ENCODE assay signal across 25 cellular contexts in the genomic region with DNA sequence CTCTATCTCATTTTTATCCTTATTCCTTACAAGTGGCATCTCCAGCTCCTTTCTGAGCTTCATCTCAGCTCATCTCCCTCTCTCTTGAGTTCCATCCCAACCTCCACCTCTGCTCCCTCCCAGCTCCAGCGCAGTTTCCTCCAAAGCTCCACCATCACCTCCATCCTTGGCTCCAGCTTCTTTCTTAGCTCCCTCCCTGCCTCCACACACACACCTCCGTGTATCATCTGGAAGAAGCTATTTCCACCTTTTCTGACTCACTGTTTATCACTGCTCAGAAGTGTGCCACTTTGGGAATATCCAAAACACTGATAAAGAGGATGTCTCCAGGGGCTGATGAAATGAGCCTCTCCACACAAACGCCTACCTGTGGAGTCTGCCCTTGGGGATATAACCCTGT.
A peak's percentile ranks its signal among the peaks of the same experiment; 100 is the strongest.
DNase-seq lines count a peak whose midpoint lies in the region; ATAC-seq and TF ChIP-seq lines count a peak whose summit lies in the region.
"Had no signal": no experiment of that assay in that cellular context is flagged by ENCODE, and none has a peak within 500 bp of the region (broad histone marks: within the 10 kb centered on the region; RNA-seq: fewer than 3 reads in every experiment).

No MANE protein-coding gene starts in this region.

- H3K27ac ChIP-seq in right atrium auricular region: no peak overlapping the region
- H3K27ac ChIP-seq in adrenal gland: no peak overlapping the region
- H3K27ac ChIP-seq: BLaER1 had no signal

- WGBS in adrenal gland, 4 donors: 66 to 73% (median 70%) methylated on average over 3 of the region's 3 CpGs

- DNase-seq in right atrium auricular region (ENCODE audit: low spot score): peak; percentile 18
- DNase-seq in Right ventricle myocardium inferior (ENCODE audit: missing footprints): no peak
- DNase-seq in islet precursor cell: peak; percentile 12
- peak; percentile 48 for DNase-seq in osteocyte (ENCODE audit: extremely low spot score, unreplicated experiment)
- no peak for DNase-seq in adrenal gland
- no peak for DNase-seq in RPMI8226
- no peak for DNase-seq in stimulated activated naive CD4-positive, alpha-beta T cell (lab: John Stamatoyannopoulos, UW)
- DNase-seq: 8988T; ACHN; BE2C; C1 segment of cervical spinal cord; CD4-positive, alpha-beta memory T cell; CD4-positive, CD25-positive, alpha-beta regulatory T cell; CD8-positive, alpha-beta memory T cell; COR-L47; DMS 273 treated with DMSO at 0.1 percent for 48 hours; DMS153; DMS53; DMS79; DND-41; EL; GDM1 had no signal

- H3K9me3 Mint-ChIP-seq in osteocyte (ENCODE audit: unreplicated experiment): peaks cover 26% of the 10 kb centered on the region

- TF ChIP-seq CTCF in right atrium auricular region (IDR thresholded peaks at IDR 0.05) (no peak), osteocyte (IDR thresholded peaks at IDR 0.05) (no peak), adrenal gland (IDR thresholded peaks at IDR 0.05) (no peak)

- H3K4me3 ChIP-seq in right atrium auricular region (no peak overlapping the region), adrenal gland (no peak overlapping the region)
- H3K4me3 ChIP-seq: BLaER1, GM12878 had no signal

- TF ChIP-seq POLR2A in adrenal gland (IDR thresholded peaks at IDR 0.05): no peak

- H3K9me3 ChIP-seq in right atrium auricular region (no peaks in the 10 kb centered on the region), adrenal gland (replicated peaks in 1 of 3) (no peaks in the 10 kb centered on the region)
- H3K9me3 ChIP-seq: BE2C, BLaER1 had no signal

- H3K4me1 ChIP-seq in right atrium auricular region (no peaks in the 10 kb centered on the region), adrenal gland (replicated peaks in 1 of 2) (no peaks in the 10 kb centered on the region)
- H3K4me1 ChIP-seq: BE2C had no signal

- H3K36me3 ChIP-seq in right atrium auricular region: no peaks in the 10 kb centered on the region
- no peaks in the 10 kb centered on the region for H3K36me3 ChIP-seq in adrenal gland (replicated peaks in 1 of 2)
- H3K36me3 ChIP-seq: BE2C, BLaER1 had no signal

- H3K27me3 Mint-ChIP-seq in osteocyte (ENCODE audit: unreplicated experiment): no peaks in the 10 kb centered on the region
- H3K27me3 Mint-ChIP-seq: CD4-positive, CD25-positive, alpha-beta regulatory T cell had no signal

- no peaks in the 10 kb centered on the region for H3K4me1 Mint-ChIP-seq in osteocyte (ENCODE audit: unreplicated experiment)
- H3K4me1 Mint-ChIP-seq: CD14-positive monocyte; CD4-positive, alpha-beta memory T cell; CD4-positive, CD25-positive, alpha-beta regulatory T cell; CD8-positive, alpha-beta memory T cell had no signal

- no peak overlapping the region for H3K27ac Mint-ChIP-seq in osteocyte (ENCODE audit: unreplicated experiment)
- H3K27ac Mint-ChIP-seq: CD14-positive monocyte; CD4-positive, alpha-beta memory T cell; CD4-positive, CD25-positive, alpha-beta regulatory T cell; CD8-positive, alpha-beta memory T cell had no signal

- intact Hi-C loops in Right ventricle myocardium inferior (cut with DNase I) (no loop called here), adrenal gland (cut with DNase I) (no loop called here)

- ATAC-seq in Right ventricle myocardium inferior: no peak
- ATAC-seq: GM12878 had no signal

- H3K27me3 ChIP-seq in right atrium auricular region (no peaks in the 10 kb centered on the region), adrenal gland (no peaks in the 10 kb centered on the region)
- H3K27me3 ChIP-seq: BE2C, BLaER1 had no signal

- no peak overlapping the region for H3K4me3 Mint-ChIP-seq in osteocyte (ENCODE audit: unreplicated experiment)
- H3K4me3 Mint-ChIP-seq: CD14-positive monocyte; CD4-positive, alpha-beta memory T cell; CD4-positive, CD25-positive, alpha-beta regulatory T cell; CD8-positive, alpha-beta memory T cell had no signal

- H3K36me3 Mint-ChIP-seq in osteocyte (ENCODE audit: unreplicated experiment): no peaks in the 10 kb centered on the region
- H3K36me3 Mint-ChIP-seq: CD14-positive monocyte; CD4-positive, alpha-beta memory T cell; CD4-positive, CD25-positive, alpha-beta regulatory T cell; CD8-positive, alpha-beta memory T cell had no signal

Comparison
In these comparisons a context has a peak if more than half of its experiments do, and no peak if none do; other contexts are left out.
1. DNase-seq: peak in right atrium auricular region (single experiment), islet precursor cell (single experiment) and osteocyte (single experiment); none in Right ventricle myocardium inferior (single experiment), adrenal gland (0 of 7), RPMI8226 (single experiment) and stimulated activated naive CD4-positive, alpha-beta T cell (0 of 6).